ENCODE assay signal across 9 cellular contexts in genomic region chr1:2279210-2279639, GRCh38. TPM values are rescaled to one million over a fixed set of nuclear protein-coding genes. Genes with fewer than 3 reads are reported as not detected.
A peak's percentile ranks its signal among the peaks of the same experiment; 100 is the strongest.
DNase-seq lines count a peak whose midpoint lies in the region; ATAC-seq and TF ChIP-seq lines count a peak whose summit lies in the region.
"Had no signal": no experiment of that assay in that cellular context is flagged by ENCODE, and none has a peak within 500 bp of the region (broad histone marks: within the 10 kb centered on the region; RNA-seq: fewer than 3 reads in every experiment).

No MANE protein-coding gene starts in this region.

- H3K9ac ChIP-seq in PC-3 (ENCODE audit: low read length) = no peak overlapping the region

- H3K9me3 Mint-ChIP-seq in stimulated activated naive CD8-positive, alpha-beta T cell treated with anti-CD3 and anti-CD28 coated beads, Interleukin-15, amount 100 ng/mL, for 72 hours = no peaks in the 10 kb centered on the region

- H3K27me3 Mint-ChIP-seq in stimulated activated naive CD8-positive, alpha-beta T cell treated with anti-CD3 and anti-CD28 coated beads, Interleukin-15, amount 100 ng/mL, for 72 hours = no peaks in the 10 kb centered on the region

- BruUV-seq in PC-3 (replicated peaks; lab: Mats Ljungman, UMichigan) = no TSS peak

- peaks cover 40% of the 10 kb centered on the region for H4K20me1 ChIP-seq in PC-3 (ENCODE audit: low read length)

- H3F3A ChIP-seq in PC-3 (ENCODE audit: low read length, unreplicated experiment) = no peaks in the 10 kb centered on the region

- H3K9me2 ChIP-seq in PC-3 (replicated peaks; ENCODE audit: low read length) = no peaks in the 10 kb centered on the region

- no peak overlapping the region for H3K27ac ChIP-seq in PC-3 (ENCODE audit: low read length)

- peak overlapping the region; percentile 46 to 96 for H3K27ac Mint-ChIP-seq in stimulated activated naive CD8-positive, alpha-beta T cell treated with anti-CD3 and anti-CD28 coated beads, Interleukin-15, amount 100 ng/mL, for 72 hours

- ATAC-seq in stimulated activated naive CD8-positive, alpha-beta T cell treated with anti-CD3 and anti-CD28 coated beads, Interleukin-15, amount 100 ng/mL, for 72 hours = no peak
- no peak for ATAC-seq in stimulated activated naive CD8-positive, alpha-beta T cell treated with anti-CD3 and anti-CD28 coated beads, Interleukin-15, Interleukin-2, amounts not matched to agents 100 U/mL and 50 U/mL, for 24 hours
- no peak for ATAC-seq in HG02973 (IDR thresholded peaks at IDR 0.05; ENCODE audit: unreplicated experiment)
- no peak for ATAC-seq in PC-3

- no peaks in the 10 kb centered on the region for H3K4me1 ChIP-seq in PC-3 (ENCODE audit: insufficient read depth, low read length)

- CTCF ChIA-PET in PC-3 (lab: Charles Lee) = no interaction called here

- H3K4me1 Mint-ChIP-seq in stimulated activated naive CD8-positive, alpha-beta T cell treated with anti-CD3 and anti-CD28 coated beads, Interleukin-15, amount 100 ng/mL, for 72 hours = peaks cover 72% of the 10 kb centered on the region

- POLR2A ChIA-PET in PC-3 (lab: Charles Lee; ENCODE audit: unreplicated experiment) = no interaction called here

- H3K4me3 Mint-ChIP-seq in stimulated activated naive CD8-positive, alpha-beta T cell treated with anti-CD3 and anti-CD28 coated beads, Interleukin-15, amount 100 ng/mL, for 72 hours = no peak overlapping the region

- no peak overlapping the region for H3K4me3 ChIP-seq in PC-3 (ENCODE audit: low read length)

- DNase-seq in stimulated activated naive CD8-positive, alpha-beta T cell treated with anti-CD3 and anti-CD28 coated beads, Interleukin-15, amount 100 ng/mL, for 72 hours = no peak
- DNase-seq in stimulated activated naive CD8-positive, alpha-beta T cell treated with anti-CD3 and anti-CD28 coated beads, Interleukin-15, Interleukin-2, amounts not matched to agents 100 U/mL and 50 U/mL, for 24 hours = no peak
- DNase-seq in fibroblast of peridontal ligament (ENCODE audit: extremely low read depth) (peak; percentile 79), myocyte (ENCODE audit: low read depth) (peak; percentile 87), SKM-1 treated with dmso at 0.1 percent for 144 hours (lab: John Stamatoyannopoulos, UW; ENCODE audit: unreplicated experiment) (no peak), PC-3 (no peak), HT-29 (ENCODE audit: low spot score) (no peak)
- DNase-seq: DMS153 had no signal

- H3K27me3 ChIP-seq in PC-3 (ENCODE audit: low read length) = no peaks in the 10 kb centered on the region

- peaks cover 6% of the 10 kb centered on the region; the same call in 1 of the 2 replicates for H3K36me3 ChIP-seq in PC-3 (ENCODE audit: low read depth, low read length)

- no peak overlapping the region for H2AFZ ChIP-seq in PC-3 (ENCODE audit: low read length)

- H3K79me2 ChIP-seq in PC-3 (ENCODE audit: low read length) = peaks cover 78% of the 10 kb centered on the region

- H3K4me2 ChIP-seq in PC-3 (ENCODE audit: low read length) = no peak overlapping the region

- intact Hi-C loops in PC-3 (cut with micrococcal nuclease) = no loop called here

- no peak for TF ChIP-seq CTCF in PC-3 (conservative IDR thresholded peaks at IDR 0.05; ENCODE audit: low read depth, low read length)

- no peaks in the 10 kb centered on the region for H3K9me3 ChIP-seq in PC-3 (ENCODE audit: low read length)

RNA-seq across cellular contexts. Expression of gene SKI, which starts 51.1 kb away (rescaled TPM):
- 12.1 and 15.2 TPM in 2 replicates for total RNA-seq in myocyte
- 34.7 TPM for polyA plus RNA-seq in myocyte (2012)
- total RNA-seq in PC-3 (2014; rRNA removed) = 28.3 and 61.7 TPM in 2 replicates
- total RNA-seq in HT-29 (2014; rRNA removed; shearing (Covaris generic)) = 12.1 and 15.2 TPM in 2 replicates

Comparison
In these comparisons a context has a peak if more than half of its experiments do, and no peak if none do; other contexts are left out.
1. DNase-seq: peak in fibroblast of peridontal ligament (single experiment) and myocyte (single experiment); none in stimulated activated naive CD8-positive, alpha-beta T cell treated with anti-CD3 and anti-CD28 coated beads, Interleukin-15, amount 100 ng/mL, for 72 hours (0 of 2), stimulated activated naive CD8-positive, alpha-beta T cell treated with anti-CD3 and anti-CD28 coated beads, Interleukin-15, Interleukin-2, amounts not matched to agents 100 U/mL and 50 U/mL, for 24 hours (single experiment), SKM-1 treated with dmso at 0.1 percent for 144 hours (single experiment), PC-3 (single experiment) and HT-29 (single experiment).